Comparison of ENCODE assay signal across 9 cellular contexts in the genomic region with DNA sequence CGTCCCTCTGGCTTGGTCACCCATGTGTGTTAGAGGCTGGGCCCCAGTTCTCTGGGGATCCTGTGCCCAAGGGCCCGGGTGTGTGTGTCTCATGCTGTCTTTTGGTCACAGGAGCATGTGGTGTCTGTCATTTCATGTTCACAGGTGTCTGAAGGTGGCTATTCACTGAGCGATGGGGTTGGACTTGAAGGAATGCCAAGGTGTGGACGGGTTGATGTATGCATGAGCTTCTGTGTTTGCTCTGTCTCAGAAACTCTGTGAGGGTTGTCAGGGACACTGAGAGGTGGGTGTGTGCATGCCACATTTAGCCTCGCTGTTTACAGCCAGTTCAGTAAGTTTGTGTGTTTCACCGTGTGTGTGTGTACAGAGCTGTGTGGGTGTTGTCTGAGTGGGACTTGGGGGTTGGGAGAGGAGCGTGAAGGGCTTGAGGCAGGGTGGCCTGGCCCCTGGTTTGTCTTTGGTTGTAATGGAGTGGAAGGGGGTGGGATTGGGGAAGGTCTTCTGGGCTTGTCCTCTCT. TPM values are rescaled to one million over a fixed set of nuclear protein-coding genes. Genes with fewer than 3 reads are reported as not detected.
A peak's percentile ranks its signal among the peaks of the same experiment; 100 is the strongest.
DNase-seq lines count a peak whose midpoint lies in the region; ATAC-seq and TF ChIP-seq lines count a peak whose summit lies in the region.
"Had no signal": no experiment of that assay in that cellular context is flagged by ENCODE, and none has a peak within 500 bp of the region (broad histone marks: within the 10 kb centered on the region; RNA-seq: fewer than 3 reads in every experiment).

No MANE protein-coding gene starts in this region.

- H4K20me1 ChIP-seq in neural cell (ENCODE audit: insufficient read depth): peaks cover 5% of the 10 kb centered on the region

- TF ChIP-seq CTCF in esophagus squamous epithelium (IDR thresholded peaks at IDR 0.05) (no peak), neural cell (IDR thresholded peaks at IDR 0.05; ENCODE audit: poor library complexity, severe bottlenecking) (no peak)

- peak overlapping the region; percentile 60 for H3K27ac ChIP-seq in SJSA1
- peak overlapping the region; percentile 93 to 99 (median 98) for H3K27ac ChIP-seq in esophagus squamous epithelium
- peak overlapping the region; percentile 100 for H3K27ac ChIP-seq in neural cell (ENCODE audit: low read length)

- H3K9me3 ChIP-seq in SJSA1 (replicated peaks) (no peaks in the 10 kb centered on the region), esophagus squamous epithelium (no peaks in the 10 kb centered on the region), neural cell (ENCODE audit: low read length) (no peaks in the 10 kb centered on the region)

- 12 to 28% methylated on average over 5 to 6 of the region's 7 CpGs for WGBS in esophagus squamous epithelium, 2 donors

- H3K79me2 ChIP-seq in neural cell (replicated peaks; ENCODE audit: insufficient read depth, low read length): peaks cover 95% of the 10 kb centered on the region

- DNase-seq in activated naive CD4-positive, alpha-beta T cell (lab: John Stamatoyannopoulos, UW): no peak
- DNase-seq in SJSA1 (ENCODE audit: low read depth in 1 of 2, low spot score in 2 of 2) (no peak), esophagus squamous epithelium (lab: John Stamatoyannopoulos, UW) (no peak), NCI-H1436 treated with DMSO at 0.1 percent for 48 hours (lab: John Stamatoyannopoulos, UW) (no peak)

- H3K4me1 ChIP-seq in SJSA1 (replicated peaks) (peaks cover 51% of the 10 kb centered on the region), esophagus squamous epithelium (peaks cover 29 to 97% (median 54%) of the 10 kb centered on the region in 3 donors)

- peak overlapping the region; percentile 89 for H3K4me2 ChIP-seq in neural cell (ENCODE audit: low read length)

- H3F3A ChIP-seq in neural cell (ENCODE audit: insufficient read depth, low read length, poor library complexity, severe bottlenecking): peaks cover 17% of the 10 kb centered on the region

- H3K36me3 ChIP-seq in SJSA1: peaks cover 10% of the 10 kb centered on the region; the same call in 1 of the 2 replicates
- H3K36me3 ChIP-seq in esophagus squamous epithelium: peaks cover 0 to 21% (median under 1%) of the 10 kb centered on the region in 3 donors
- peaks cover 6% of the 10 kb centered on the region for H3K36me3 ChIP-seq in neural cell (ENCODE audit: insufficient read depth, low read length)

- no peaks in the 10 kb centered on the region for H3K9me3 Mint-ChIP-seq in activated naive CD4-positive, alpha-beta T cell treated with anti-CD3 and anti-CD28 coated beads, Interleukin-2, amount 50 U/mL, for 24 hours

- no peaks in the 10 kb centered on the region for H3K36me3 Mint-ChIP-seq in activated naive CD4-positive, alpha-beta T cell treated with anti-CD3 and anti-CD28 coated beads, Interleukin-2, amount 50 U/mL, for 24 hours

- no peaks in the 10 kb centered on the region for H3K27me3 Mint-ChIP-seq in activated naive CD4-positive, alpha-beta T cell treated with anti-CD3 and anti-CD28 coated beads, Interleukin-2, amount 50 U/mL, for 24 hours

- no peak for TF ChIP-seq POLR2A in esophagus squamous epithelium (IDR thresholded peaks at IDR 0.05)

- H3K27ac Mint-ChIP-seq in activated naive CD4-positive, alpha-beta T cell treated with anti-CD3 and anti-CD28 coated beads, Interleukin-2, amount 50 U/mL, for 24 hours: peak overlapping the region; percentile 68

- H3K4me3 Mint-ChIP-seq in activated naive CD4-positive, alpha-beta T cell treated with anti-CD3 and anti-CD28 coated beads, Interleukin-2, amount 50 U/mL, for 24 hours: peak overlapping the region; percentile 88

- no peak overlapping the region for H2AFZ ChIP-seq in neural cell (ENCODE audit: low read depth, low read length)

- no peak for TF ChIP-seq RAD21 in neural cell (conservative IDR thresholded peaks at IDR 0.05)

- H3K4me3 ChIP-seq in SJSA1 (peak overlapping the region; percentile 53), esophagus squamous epithelium (peak overlapping the region; percentile 55 to 97 (median 90)), neural cell (ENCODE audit: low read length) (peak overlapping the region; percentile 72)

- intact Hi-C loops in esophagus squamous epithelium (cut with DNase I): loop anchor here (10.0 kb wide), 1 partner anchor 201 kb away; the partner anchor contains the start of gene PPP1R18

- H3K9me2 ChIP-seq in neural cell (ENCODE audit: insufficient read depth, low read length): no peaks in the 10 kb centered on the region

- H3K27me3 ChIP-seq in SJSA1 (replicated peaks): no peaks in the 10 kb centered on the region
- H3K27me3 ChIP-seq in esophagus squamous epithelium: no peaks in the 10 kb centered on the region
- H3K27me3 ChIP-seq in neural cell (ENCODE audit: insufficient read depth, low read depth, low read length): no peaks in the 10 kb centered on the region

- peak overlapping the region; percentile 99 for H3K9ac ChIP-seq in neural cell (ENCODE audit: low read length)

- TF ChIP-seq EP300 in neural cell (conservative IDR thresholded peaks at IDR 0.05; ENCODE audit: poor library complexity, severe bottlenecking): no peak

- no peak for ATAC-seq in GM19467 (IDR thresholded peaks at IDR 0.05; ENCODE audit: unreplicated experiment)
- no peak for ATAC-seq in GM21367 (IDR thresholded peaks at IDR 0.05; ENCODE audit: unreplicated experiment)

- H3K4me1 Mint-ChIP-seq in activated naive CD4-positive, alpha-beta T cell treated with anti-CD3 and anti-CD28 coated beads, Interleukin-2, amount 50 U/mL, for 24 hours: peaks cover 37% of the 10 kb centered on the region

TF ChIP-seq in neural cell, 6 proteins besides CTCF, POLR2A, EP300 and RAD21:
- no peak for TF ChIP-seq SMC3 (conservative IDR thresholded peaks at IDR 0.05; ENCODE audit: poor library complexity)
- TF ChIP-seq MXI1 (conservative IDR thresholded peaks at IDR 0.05; ENCODE audit: poor library complexity, severe bottlenecking): no peak
- TF ChIP-seq POLR2AphosphoS5 (IDR thresholded peaks at IDR 0.05): no peak
- TF ChIP-seq TAF1 (IDR thresholded peaks at IDR 0.05; ENCODE audit: low read depth): no peak
- TF ChIP-seq REST (IDR thresholded peaks at IDR 0.05; ENCODE audit: borderline replicate concordance): no peak
- TF ChIP-seq EZH2 (IDR thresholded peaks at IDR 0.05; ENCODE audit: borderline replicate concordance, insufficient read depth, low read length, poor library complexity, severe bottlenecking): no peak

RNA-seq across cellular contexts. Expression of gene DDR1, which starts 1.2 kb away (rescaled TPM):
- total RNA-seq in SJSA1 (2014; rRNA removed; shearing (Covaris generic)): 17.0 and 18.2 TPM in 2 replicates
- total RNA-seq in esophagus squamous epithelium: 100 to 1,000 TPM; 131 to 261 (median 140) TPM
- 196 and 250 TPM in 2 replicates for polyA plus RNA-seq in neural cell
- 265 and 314 TPM in 2 replicates for polyA minus RNA-seq in neural cell

RNA-seq across cellular contexts. Expression of gene GTF2H4, which starts 22.5 kb away (rescaled TPM):
- total RNA-seq in SJSA1 (2014; rRNA removed; shearing (Covaris generic)): 13.4 and 17.7 TPM in 2 replicates
- total RNA-seq in esophagus squamous epithelium: 10 to 100 TPM; 10.3 to 26.7 (median 12.4) TPM
- 87.7 and 101 TPM in 2 replicates for polyA plus RNA-seq in neural cell
- 45.0 and 47.0 TPM in 2 replicates for polyA minus RNA-seq in neural cell

RNA-seq across cellular contexts. Expression of gene VARS2, which starts 28.5 kb away (rescaled TPM):
- 21.2 and 28.9 TPM in 2 replicates for total RNA-seq in SJSA1 (2014; rRNA removed; shearing (Covaris generic))
- 10 to 100 TPM; 23.5 to 61.9 (median 33.0) TPM for total RNA-seq in esophagus squamous epithelium
- 93.4 and 125 TPM in 2 replicates for polyA plus RNA-seq in neural cell
- 35.2 and 36.0 TPM in 2 replicates for polyA minus RNA-seq in neural cell

RNA-seq across cellular contexts. Expression of gene SFTA2, which starts 46.4 kb away (rescaled TPM):
- not detected in 2 replicates for total RNA-seq in SJSA1 (2014; rRNA removed; shearing (Covaris generic))
- total RNA-seq in esophagus squamous epithelium: 10 to 100 TPM in 1 of 4 donors, 1 to 10 TPM in 3; 2.0 to 31.7 (median 6.4) TPM
- polyA plus RNA-seq in neural cell: not detected in 2 replicates
- polyA minus RNA-seq in neural cell: not detected in 2 replicates
- total RNA-seq: endothelial cell of umbilical vein had no signal
- polyA plus RNA-seq: endothelial cell of umbilical vein had no signal

RNA-seq across cellular contexts. Expression of gene MUCL3, which starts 55.2 kb away (rescaled TPM):
- total RNA-seq in SJSA1 (2014; rRNA removed; shearing (Covaris generic)): not detected in 2 replicates
- 1 to 10 TPM in 2 of 4 donors, under 1 TPM in 2; 0.21 to 8.3 (median 2.4) TPM for total RNA-seq in esophagus squamous epithelium
- not detected in 2 replicates for polyA plus RNA-seq in neural cell
- polyA minus RNA-seq in neural cell: not detected in 2 replicates
- total RNA-seq: endothelial cell of umbilical vein had no signal
- polyA plus RNA-seq: endothelial cell of umbilical vein had no signal
